15 cellular contexts compared by ENCODE assay signal in the genomic region with DNA sequence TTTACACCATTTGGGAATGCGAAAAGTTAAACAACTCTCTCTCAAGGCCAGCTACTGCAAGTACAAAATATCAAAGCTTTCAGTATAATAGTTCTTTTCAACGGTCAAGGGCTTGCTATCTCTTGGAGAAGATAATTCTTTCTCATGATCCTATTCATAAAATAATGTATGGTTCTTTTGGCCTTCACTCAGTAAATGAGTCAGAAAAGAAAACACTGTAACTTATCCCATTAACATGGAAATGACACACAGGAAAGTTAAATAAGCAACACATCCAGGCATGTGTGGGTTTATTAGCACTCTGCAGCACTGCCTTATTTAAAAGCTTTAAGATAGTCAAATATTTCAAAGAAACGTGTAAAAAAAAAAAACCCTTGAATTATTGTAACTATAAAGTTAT. TPM values are rescaled to one million over a fixed set of nuclear protein-coding genes. Genes with fewer than 3 reads are reported as not detected.
DNase-seq lines count a peak whose midpoint lies in the region; ATAC-seq and TF ChIP-seq lines count a peak whose summit lies in the region.
"Had no signal": no experiment of that assay in that cellular context is flagged by ENCODE, and none has a peak within 500 bp of the region (broad histone marks: within the 10 kb centered on the region; RNA-seq: fewer than 3 reads in every experiment).

No MANE protein-coding gene starts in this region.

- ATAC-seq in natural killer cell (no peak), T-cell (replicated peaks in 1 of 4) (no peak), GM18868 (IDR thresholded peaks at IDR 0.05; ENCODE audit: unreplicated experiment) (no peak), HG03045 (IDR thresholded peaks at IDR 0.05; ENCODE audit: unreplicated experiment) (no peak)
- ATAC-seq in natural killer cell treated with Interleukin-12 subunit alpha and Interleukin-12 subunit beta and Interleukin-15 and Interleukin-18, amount 100 ng/mL, for 72 hours = no peak
- ATAC-seq: activated CD4-positive, CD25-positive, alpha-beta regulatory T cell treated with anti-CD3 and anti-CD28 coated beads, Interleukin-2, amount 50 U/mL, for 24 hours had no signal

- H3K9me3 Mint-ChIP-seq in natural killer cell (no peaks in the 10 kb centered on the region), T-cell (no peaks in the 10 kb centered on the region)
- H3K9me3 Mint-ChIP-seq in natural killer cell treated with Interleukin-12 subunit alpha and Interleukin-12 subunit beta and Interleukin-15 and Interleukin-18, amount 100 ng/mL, for 72 hours = no peaks in the 10 kb centered on the region

- H3K27ac Mint-ChIP-seq in natural killer cell (peak overlapping the region; percentile 62 to 68), T-cell (peak overlapping the region; percentile 75 to 85)
- H3K27ac Mint-ChIP-seq in natural killer cell treated with Interleukin-12 subunit alpha and Interleukin-12 subunit beta and Interleukin-15 and Interleukin-18, amount 100 ng/mL, for 72 hours = peak overlapping the region in 1 of 2 donors; percentile 32

- DNase-seq in natural killer cell (no peak), T-cell (no peak), fibroblast of the aortic adventitia (ENCODE audit: low read depth) (peak; percentile 58), DMS153 (lab: John Stamatoyannopoulos, UW) (no peak), amniotic stem cell (lab: John Stamatoyannopoulos, UW) (no peak)
- DNase-seq in natural killer cell treated with Interleukin-12 subunit alpha and Interleukin-12 subunit beta and Interleukin-15 and Interleukin-18, amount 100 ng/mL, for 72 hours (ENCODE audit: low spot score) = no peak
- DNase-seq: NCI-H1048; NCI-H2227 treated with DMSO at 0.1 percent for 48 hours; retina; stimulated activated CD4-positive, alpha-beta T cell treated with anti-CD3 and anti-CD28 coated beads, Interleukin-2, amount 100 ng/mL, for 48 hours; SW 1271; upper lobe of right lung had no signal

- H3K4me1 Mint-ChIP-seq in natural killer cell (peaks cover 11 to 15% of the 10 kb centered on the region in 2 donors), T-cell (peaks cover 19 to 30% (median 23%) of the 10 kb centered on the region in 3 donors)
- peaks cover 10 to 11% of the 10 kb centered on the region in 2 donors for H3K4me1 Mint-ChIP-seq in natural killer cell treated with Interleukin-12 subunit alpha and Interleukin-12 subunit beta and Interleukin-15 and Interleukin-18, amount 100 ng/mL, for 72 hours (ENCODE audit: low read depth in 2 of 2)

- TF ChIP-seq CTCF in natural killer cell (IDR thresholded peaks at IDR 0.05) = no peak
- TF ChIP-seq CTCF in fibroblast of the aortic adventitia (IDR thresholded peaks at IDR 0.05; ENCODE audit: insufficient read depth, low read length) = no peak

- H3K4me3 Mint-ChIP-seq in natural killer cell (no peak overlapping the region), T-cell (no peak overlapping the region)
- H3K4me3 Mint-ChIP-seq in natural killer cell treated with Interleukin-12 subunit alpha and Interleukin-12 subunit beta and Interleukin-15 and Interleukin-18, amount 100 ng/mL, for 72 hours = no peak overlapping the region

- CTCF ChIA-PET in T-cell (lab: Charles Lee) = interaction anchor here (0.6 to 2.5 kb wide), 8 partner anchors 10 to 254 kb away, joined by 3 to 11 read pairs (median 4); a partner anchor contains a TSS

- peaks cover 24% of the 10 kb centered on the region for H3K36me3 Mint-ChIP-seq in natural killer cell
- peaks cover 27% of the 10 kb centered on the region for H3K36me3 Mint-ChIP-seq in natural killer cell treated with Interleukin-12 subunit alpha and Interleukin-12 subunit beta and Interleukin-15 and Interleukin-18, amount 100 ng/mL, for 72 hours
- H3K36me3 Mint-ChIP-seq in T-cell = peaks cover 47% of the 10 kb centered on the region

- intact Hi-C loops in natural killer cell (cut with micrococcal nuclease) = no loop called here

- no peaks in the 10 kb centered on the region for H3K27me3 Mint-ChIP-seq in natural killer cell (ENCODE audit: low read depth in 2 of 2)
- H3K27me3 Mint-ChIP-seq in natural killer cell treated with Interleukin-12 subunit alpha and Interleukin-12 subunit beta and Interleukin-15 and Interleukin-18, amount 100 ng/mL, for 72 hours = no peaks in the 10 kb centered on the region
- H3K27me3 Mint-ChIP-seq in T-cell = no peaks in the 10 kb centered on the region

- no peak overlapping the region for H3K4me3 ChIP-seq in fibroblast of the aortic adventitia (ENCODE audit: low read depth, low read length)
- H3K4me3 ChIP-seq: upper lobe of right lung had no signal

- POLR2A ChIA-PET in T-cell (lab: Charles Lee) = interaction anchor here (0.6 to 1.2 kb wide), 2 partner anchors 22 to 217 kb away, joined by 3 to 4 read pairs; no protein-coding TSS in a partner anchor

RNA-seq across cellular contexts. Expression of a gene that starts 36.9 kb away (rescaled TPM):
- total RNA-seq in natural killer cell (100 to 1,000 TPM; 158 to 164 (median 164) TPM), T-cell (100 to 1,000 TPM in 3 of 5 donors, 10 to 100 TPM in 2; 85.5 to 146 (median 106) TPM), fibroblast of the aortic adventitia (ENCODE audit: low replicate concordance) (54.1 and 68.1 TPM in 2 replicates)
- 100 to 1,000 TPM in 1 of 2 donors, 10 to 100 TPM in 1; 71.1 to 104 TPM for total RNA-seq in natural killer cell treated with Interleukin-12 subunit alpha and Interleukin-12 subunit beta and Interleukin-15 and Interleukin-18, amount 100 ng/mL, for 72 hours

RNA-seq across cellular contexts. Expression of a gene that starts 37.3 kb away (rescaled TPM):
- total RNA-seq in natural killer cell = 10 to 100 TPM; 17.2 to 34.2 (median 31.1) TPM
- total RNA-seq in natural killer cell treated with Interleukin-12 subunit alpha and Interleukin-12 subunit beta and Interleukin-15 and Interleukin-18, amount 100 ng/mL, for 72 hours = 1 to 10 TPM; 5.2 to 9.2 TPM
- total RNA-seq in T-cell = 10 to 100 TPM in 2 of 5 donors, 1 to 10 TPM in 3; 8.3 to 23.1 (median 8.6) TPM
- total RNA-seq in fibroblast of the aortic adventitia (ENCODE audit: low replicate concordance) = 3.8 and 4.9 TPM in 2 replicates

RNA-seq across cellular contexts. Expression of a gene that starts 59.1 kb away (rescaled TPM):
- total RNA-seq in natural killer cell (10 to 100 TPM; 13.8 to 24.6 (median 18.9) TPM), T-cell (10 to 100 TPM; 14.1 to 21.5 (median 17.7) TPM), fibroblast of the aortic adventitia (ENCODE audit: low replicate concordance) (24.8 and 36.8 TPM in 2 replicates)
- 10 to 100 TPM; 13.4 to 24.8 TPM for total RNA-seq in natural killer cell treated with Interleukin-12 subunit alpha and Interleukin-12 subunit beta and Interleukin-15 and Interleukin-18, amount 100 ng/mL, for 72 hours
